In genomic region chr15:69685524-69686452, GRCh38 we compare ENCODE assay signal across 14 cellular contexts.
DNase-seq lines count a peak whose midpoint lies in the region; ATAC-seq and TF ChIP-seq lines count a peak whose summit lies in the region.
"Had no signal": no experiment of that assay in that cellular context is flagged by ENCODE, and none has a peak within 500 bp of the region (broad histone marks: within the 10 kb centered on the region; RNA-seq: fewer than 3 reads in every experiment).

No MANE protein-coding gene starts in this region.

- ATAC-seq in mucosa of descending colon (peak; percentile 91), GM21619 (IDR thresholded peaks at IDR 0.05; ENCODE audit: unreplicated experiment) (no peak), HG03457 (IDR thresholded peaks at IDR 0.05; ENCODE audit: unreplicated experiment) (no peak)
- ATAC-seq: activated naive CD4-positive, alpha-beta T cell treated with anti-CD3 and anti-CD28 coated beads, Interleukin-2, amount 50 U/mL, for 72 hours had no signal

- no peak overlapping the region for H3K27ac ChIP-seq in dorsolateral prefrontal cortex
- H3K27ac ChIP-seq: hepatocyte had no signal

- H3K4me1 ChIP-seq in mucosa of descending colon (ENCODE audit: low read depth): no peaks in the 10 kb centered on the region

- H3K36me3 ChIP-seq in mucosa of descending colon (ENCODE audit: low read depth): no peaks in the 10 kb centered on the region

- intact Hi-C loops in mucosa of descending colon (cut with DNase I, micrococcal nuclease): no loop called here
- intact Hi-C loops in dorsolateral prefrontal cortex (cut with DNase I): no loop called here

- H3K4me3 ChIP-seq in mucosa of descending colon: no peak overlapping the region
- H3K4me3 ChIP-seq in dorsolateral prefrontal cortex: no peak overlapping the region
- H3K4me3 ChIP-seq: hepatocyte had no signal

- TF ChIP-seq CTCF in mucosa of descending colon (IDR thresholded peaks at IDR 0.05) (no peak), dorsolateral prefrontal cortex (IDR thresholded peaks at IDR 0.05 in 54 of 56, conservative IDR thresholded peaks at IDR 0.05 in 2 of 56; ENCODE audit: low read depth in 1 of 56, partially characterized antibody in 56 of 56) (no peak)

- DNase-seq in DMS53 treated with DMSO at 0.1 percent for 48 hours (lab: John Stamatoyannopoulos, UW; ENCODE audit: unreplicated experiment) (peak; percentile 54), NCI-H2029 (lab: John Stamatoyannopoulos, UW) (peak; percentile 76), NCI-H774 (lab: John Stamatoyannopoulos, UW) (peak; percentile 88), mucosa of descending colon (peak in 1 of 3 donors; percentile 5), dorsolateral prefrontal cortex (no peak), midbrain (lab: John Stamatoyannopoulos, UW) (no peak)
- DNase-seq: activated T-cell treated with anti-CD3 and anti-CD28 coated beads for 4 hours; CD8-positive, alpha-beta memory T cell; MV-4-11; SHP77 had no signal

- peaks cover 0 to 31% (median 0%) of the 10 kb centered on the region in 45 donors for H3K27me3 ChIP-seq in dorsolateral prefrontal cortex
- H3K27me3 ChIP-seq: hepatocyte had no signal

- peaks cover 14% of the 10 kb centered on the region for H3K9me3 ChIP-seq in mucosa of descending colon

Comparison
In these comparisons a context has a peak if more than half of its experiments do, and no peak if none do; other contexts are left out.
1. DNase-seq: peak in DMS53 treated with DMSO at 0.1 percent for 48 hours (single experiment), NCI-H2029 (single experiment) and NCI-H774 (single experiment); none in dorsolateral prefrontal cortex (0 of 10) and midbrain (single experiment).